In genomic region chr2:31333527-31334183, GRCh38 we compare ENCODE assay signal across 8 cellular contexts.
DNase-seq lines count a peak whose midpoint lies in the region; ATAC-seq and TF ChIP-seq lines count a peak whose summit lies in the region.

No MANE protein-coding gene starts in this region.

- H2AFZ ChIP-seq in H9 (ENCODE audit: low read length) = no peak overlapping the region

- no peak overlapping the region for H3K56ac ChIP-seq in H9 (ENCODE audit: insufficient read length, low read depth, low read length)

- no peak overlapping the region for H2BK5ac ChIP-seq in H9 (ENCODE audit: insufficient read length, low read length)

- H3K36me3 Mint-ChIP-seq in H9 (ENCODE audit: insufficient read depth in 1 of 3, low read depth in 3 of 3) = no peaks in the 10 kb centered on the region; a peak in 1 of 7 replicates

- H4K5ac ChIP-seq in H9 (ENCODE audit: insufficient read length, low read depth, low read length) = no peak overlapping the region

- no peak overlapping the region for H3K27ac ChIP-seq in H9 (ENCODE audit: insufficient read length, low read depth, low read length)

- H3K27ac Mint-ChIP-seq in H9 = peak overlapping the region; percentile 20 to 95 (median 88); a peak in 5 of 7 replicates

- no peak overlapping the region; a peak in 1 of 5 replicates for H3K4me3 Mint-ChIP-seq in H9

- H3K79me2 ChIP-seq in H9 (ENCODE audit: insufficient read depth, low read length) = no peaks in the 10 kb centered on the region

- H2AK5ac ChIP-seq in H9 (ENCODE audit: insufficient read length, low read length) = no peak overlapping the region

- peaks cover 4% of the 10 kb centered on the region; the same call in 1 of the 2 replicates for H3K4me1 ChIP-seq in H9 (ENCODE audit: insufficient read depth, low read length)

- no peak overlapping the region for H3T11ph ChIP-seq in H9 (ENCODE audit: low read length)

- H4K91ac ChIP-seq in H9 (ENCODE audit: insufficient read length, low read depth, low read length) = no peak overlapping the region

- no peaks in the 10 kb centered on the region for H3K9me3 Mint-ChIP-seq in H9

- no peak overlapping the region for H2BK20ac ChIP-seq in H9 (ENCODE audit: low read depth, low read length, poor library complexity, severe bottlenecking)

- no peaks in the 10 kb centered on the region for H3K27me3 ChIP-seq in H9 (ENCODE audit: insufficient read depth, low read length)

- DNase-seq in GDM1 (lab: John Stamatoyannopoulos, UW) (peak; percentile 68), H9 (peak; percentile 89), MV-4-11 (lab: John Stamatoyannopoulos, UW) (peak; percentile 54), SKM-1 treated with dmso at 0.1 percent for 144 hours (lab: John Stamatoyannopoulos, UW; ENCODE audit: unreplicated experiment) (peak; percentile 80), left cardiac atrium (peak; percentile 78), retina (peak; percentile 80)
- DNase-seq in activated naive CD8-positive, alpha-beta T cell treated with anti-CD3 and anti-CD28 coated beads, Interleukin-2, amount 50 U/mL, for 16 hours (ENCODE audit: low read depth, low spot score) = peak; percentile 44

- H3K4ac ChIP-seq in H9 (ENCODE audit: low read depth, low read length) = no peak overlapping the region

- no peaks in the 10 kb centered on the region for H4K20me1 ChIP-seq in H9 (ENCODE audit: control insufficient read depth, insufficient read depth, insufficient read length)

- no peaks in the 10 kb centered on the region; the same call in none of the 2 replicates for H3K27me3 Mint-ChIP-seq in H9 (ENCODE audit: low read depth)

- no peak overlapping the region for H3K9ac ChIP-seq in H9 (ENCODE audit: extremely low read depth, insufficient read length, low read length)

- H4K8ac ChIP-seq in H9 (replicated peaks; ENCODE audit: insufficient read length, low read depth, low read length) = no peak overlapping the region

- no peak overlapping the region for H2BK12ac ChIP-seq in H9 (ENCODE audit: insufficient read length, low read depth, low read length)

- H3K14ac ChIP-seq in H9 (ENCODE audit: insufficient read depth, low read length) = no peak overlapping the region

- no peak overlapping the region for H2BK120ac ChIP-seq in H9 (ENCODE audit: low read depth, low read length, poor library complexity, severe bottlenecking)

- H3K4me2 ChIP-seq in H9 (ENCODE audit: insufficient read depth, insufficient read length, low read length) = no peak overlapping the region

- H3K23me2 ChIP-seq in H9 (ENCODE audit: insufficient read length, low read depth, low read length, poor library complexity, severe bottlenecking) = no peaks in the 10 kb centered on the region

- H3K9me3 ChIP-seq in H9 (ENCODE audit: control insufficient read depth, low read depth, low read length) = no peaks in the 10 kb centered on the region

- no peak overlapping the region for H3K18ac ChIP-seq in H9 (ENCODE audit: insufficient read length, low read depth, low read length)

- no CpG with 5 or more reads among the region's 8 CpGs for WGBS in H9 (ENCODE audit: extremely low coverage, insufficient read length, low lambda C conversion rate)

- H3K4me1 Mint-ChIP-seq in H9 = peaks cover 14 to 16% of the 10 kb centered on the region in 2 experiments

- H2BK15ac ChIP-seq in H9 (ENCODE audit: low read depth, low read length) = no peak overlapping the region

- TF ChIP-seq CTCF in H9 (conservative IDR thresholded peaks at IDR 0.05) = peak; percentile 96

- no peaks in the 10 kb centered on the region for H3K79me1 ChIP-seq in H9 (ENCODE audit: insufficient read depth, low read depth, low read length, poor library complexity, severe bottlenecking)

- ATAC-seq in left cardiac atrium = peak; percentile 66 to 79
- ATAC-seq in HG02970 (IDR thresholded peaks at IDR 0.05; ENCODE audit: low FRiP score, unreplicated experiment) = no peak

- intact Hi-C loops in left cardiac atrium (cut with DNase I) = loop anchor here (2.0 to 5.0 kb wide), 3 partner anchors 163 to 619 kb away; no protein-coding TSS in a partner anchor

- H3K23ac ChIP-seq in H9 (ENCODE audit: insufficient read length, low read depth, low read length) = no peak overlapping the region
